18 cellular contexts compared by ENCODE assay signal in the genomic region with DNA sequence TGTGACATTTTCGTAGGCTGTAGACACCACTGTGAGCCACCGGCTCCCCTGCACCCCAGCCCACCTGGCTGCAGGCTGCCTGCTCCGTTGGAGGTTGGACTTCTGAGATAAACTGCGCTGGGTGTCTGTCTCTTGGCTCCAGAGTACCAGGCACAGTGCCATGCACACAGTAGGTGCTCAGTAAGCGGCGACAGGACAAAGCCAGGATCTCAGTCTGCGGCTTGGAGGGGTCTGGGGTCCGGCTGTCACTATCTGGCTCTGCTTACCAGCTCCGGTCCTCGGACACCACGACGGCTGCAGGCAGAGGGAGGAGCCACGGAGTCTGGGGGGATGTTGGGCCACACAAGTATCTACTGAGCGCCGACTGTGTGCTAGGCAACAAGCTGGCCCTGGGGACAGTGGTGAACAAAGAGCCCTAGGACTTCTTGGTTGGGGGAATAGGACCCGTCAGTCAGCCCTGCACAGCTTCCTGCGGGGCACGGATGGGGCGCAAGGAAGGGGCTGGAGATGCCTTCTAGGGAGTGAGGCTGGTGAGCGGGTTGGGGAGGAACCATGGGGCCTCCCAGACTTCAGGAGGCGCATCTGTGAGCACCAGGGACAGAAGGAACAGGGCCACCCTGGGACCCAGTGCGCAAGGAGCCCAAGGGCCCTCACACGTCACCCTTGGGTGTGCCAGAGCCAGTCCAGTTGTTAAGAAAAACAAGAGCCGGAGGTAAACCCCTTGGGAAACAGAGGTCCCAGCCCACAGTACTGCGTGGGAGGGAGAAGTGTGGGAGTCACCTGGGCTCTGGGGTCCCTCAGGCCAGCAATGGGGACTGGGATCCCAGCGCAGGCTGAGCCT. TPM values are rescaled to one million over a fixed set of nuclear protein-coding genes. Genes with fewer than 3 reads are reported as not detected.
DNase-seq lines count a peak whose midpoint lies in the region; ATAC-seq and TF ChIP-seq lines count a peak whose summit lies in the region.
"Had no signal": no experiment of that assay in that cellular context is flagged by ENCODE, and none has a peak within 500 bp of the region (broad histone marks: within the 10 kb centered on the region; RNA-seq: fewer than 3 reads in every experiment).

No MANE protein-coding gene starts in this region.

- no peak overlapping the region for H3K4me3 Mint-ChIP-seq in activated naive CD4-positive, alpha-beta T cell treated with anti-CD3 and anti-CD28 coated beads, Interleukin-2, amount 50 U/mL, for 24 hours
- no peak overlapping the region for H3K4me3 Mint-ChIP-seq in WTC11
- H3K4me3 Mint-ChIP-seq: CD4-positive, CD25-positive, alpha-beta regulatory T cell; IgD-negative memory B cell had no signal

- no peaks in the 10 kb centered on the region for H3K9me3 Mint-ChIP-seq in activated naive CD4-positive, alpha-beta T cell treated with anti-CD3 and anti-CD28 coated beads, Interleukin-2, amount 50 U/mL, for 24 hours
- H3K9me3 Mint-ChIP-seq in activated naive CD4-positive, alpha-beta T cell treated with anti-CD3 and anti-CD28 coated beads, Interleukin-2, amount 50 U/mL, for 72 hours = no peaks in the 10 kb centered on the region
- no peaks in the 10 kb centered on the region for H3K9me3 Mint-ChIP-seq in WTC11
- H3K9me3 Mint-ChIP-seq: CD4-positive, CD25-positive, alpha-beta regulatory T cell had no signal

- no peaks in the 10 kb centered on the region for H3K4me1 Mint-ChIP-seq in activated naive CD4-positive, alpha-beta T cell treated with anti-CD3 and anti-CD28 coated beads, Interleukin-2, amount 50 U/mL, for 24 hours
- H3K4me1 Mint-ChIP-seq in WTC11 = peaks cover 20% of the 10 kb centered on the region
- H3K4me1 Mint-ChIP-seq: CD4-positive, CD25-positive, alpha-beta regulatory T cell; IgD-negative memory B cell had no signal

- no peak for ATAC-seq in activated naive CD4-positive, alpha-beta T cell treated with anti-CD3 and anti-CD28 coated beads, Interleukin-2, amount 50 U/mL, for 72 hours
- no peak for ATAC-seq in WTC11
- ATAC-seq: GM12878 had no signal

- H3K4me1 ChIP-seq in iPS-20b (ENCODE audit: insufficient read depth, low read length) = no peaks in the 10 kb centered on the region
- H3K4me1 ChIP-seq in esophagus squamous epithelium = no peaks in the 10 kb centered on the region

- no peak for TF ChIP-seq CTCF in WTC11 (IDR thresholded peaks at IDR 0.05)
- TF ChIP-seq CTCF in esophagus squamous epithelium (IDR thresholded peaks at IDR 0.05) = no peak

- DNase-seq in activated naive CD4-positive, alpha-beta T cell treated with anti-CD3 and anti-CD28 coated beads, Interleukin-2, amount 50 U/mL, for 72 hours (ENCODE audit: low spot score in 2 of 2) = no peak
- DNase-seq in WTC11 (ENCODE audit: low spot score) = no peak
- no peak for DNase-seq in NCI-H2081 treated with DMSO at 0.1 percent for 48 hours (lab: John Stamatoyannopoulos, UW)
- no peak for DNase-seq in esophagus squamous epithelium (lab: John Stamatoyannopoulos, UW)
- no peak for DNase-seq in COR-L47 (lab: John Stamatoyannopoulos, UW)
- DNase-seq: CD4-positive, CD25-positive, alpha-beta regulatory T cell; GOT3; NCI-H1105; NCI-H2029; NCI-H446 treated with DMSO at 0.1 percent for 48 hours; NCI-H526 treated with DMSO at 0.1 percent for 48 hours; RPMI8226; SHP77 treated with DMSO at 0.1 percent for 48 hours had no signal

- H3K36me3 ChIP-seq in iPS-20b (ENCODE audit: insufficient read depth, low read depth, low read length) (no peaks in the 10 kb centered on the region), esophagus squamous epithelium (no peaks in the 10 kb centered on the region)

- H3K9ac ChIP-seq in iPS-20b (ENCODE audit: low read depth, low read length) = peak overlapping the region; percentile 37; the same call in 1 of the 2 replicates

- H3K27ac ChIP-seq in iPS-20b (ENCODE audit: low read length) (no peak overlapping the region), esophagus squamous epithelium (no peak overlapping the region)
- H3K27ac ChIP-seq: HL-60 had no signal

- no peaks in the 10 kb centered on the region for H3K36me3 Mint-ChIP-seq in activated naive CD4-positive, alpha-beta T cell treated with anti-CD3 and anti-CD28 coated beads, Interleukin-2, amount 50 U/mL, for 24 hours
- no peaks in the 10 kb centered on the region for H3K36me3 Mint-ChIP-seq in activated naive CD4-positive, alpha-beta T cell treated with anti-CD3 and anti-CD28 coated beads, Interleukin-2, amount 50 U/mL, for 72 hours
- no peaks in the 10 kb centered on the region for H3K36me3 Mint-ChIP-seq in WTC11
- H3K36me3 Mint-ChIP-seq: CD4-positive, CD25-positive, alpha-beta regulatory T cell; IgD-negative memory B cell had no signal

- H3K4me3 ChIP-seq in iPS-20b (ENCODE audit: low read length) = no peak overlapping the region
- H3K4me3 ChIP-seq in esophagus squamous epithelium = no peak overlapping the region
- H3K4me3 ChIP-seq: GM12878 had no signal

- POLR2A ChIA-PET in WTC11 (lab: Charles Lee) = no interaction called here

- H3K9me3 ChIP-seq in iPS-20b (ENCODE audit: insufficient read depth, low read depth, low read length) (no peaks in the 10 kb centered on the region), esophagus squamous epithelium (no peaks in the 10 kb centered on the region)

- intact Hi-C loops in esophagus squamous epithelium (cut with DNase I) = no loop called here

- no peak for TF ChIP-seq POLR2A in esophagus squamous epithelium (IDR thresholded peaks at IDR 0.05)

- WGBS in esophagus squamous epithelium, 2 donors = 56 to 62% methylated on average over 15 of the region's 26 CpGs

- CTCF ChIA-PET in WTC11 (lab: Charles Lee) = interaction anchor here (0.5 to 3.9 kb wide), 6 partner anchors 8 to 753 kb away, joined by 3 to 31 read pairs (median 4); no protein-coding TSS in a partner anchor

- peak overlapping the region; percentile 46 for H3K27ac Mint-ChIP-seq in activated naive CD4-positive, alpha-beta T cell treated with anti-CD3 and anti-CD28 coated beads, Interleukin-2, amount 50 U/mL, for 24 hours
- H3K27ac Mint-ChIP-seq in activated naive CD4-positive, alpha-beta T cell treated with anti-CD3 and anti-CD28 coated beads, Interleukin-2, amount 50 U/mL, for 72 hours = no peak overlapping the region
- H3K27ac Mint-ChIP-seq in WTC11 = peak overlapping the region; percentile 53
- H3K27ac Mint-ChIP-seq: CD4-positive, CD25-positive, alpha-beta regulatory T cell; IgD-negative memory B cell had no signal

- H3K27me3 ChIP-seq in iPS-20b (ENCODE audit: insufficient read depth, low read length) = no peaks in the 10 kb centered on the region
- peaks cover 0 to 84% (median 0%) of the 10 kb centered on the region in 4 donors for H3K27me3 ChIP-seq in esophagus squamous epithelium

- peaks cover 3% of the 10 kb centered on the region for H3K27me3 Mint-ChIP-seq in activated naive CD4-positive, alpha-beta T cell treated with anti-CD3 and anti-CD28 coated beads, Interleukin-2, amount 50 U/mL, for 24 hours
- H3K27me3 Mint-ChIP-seq in WTC11 (ENCODE audit: low read depth) = no peaks in the 10 kb centered on the region

TF ChIP-seq in WTC11, 78 proteins besides CTCF, POLR2A, EP300 and RAD21 (continues in another document):
- TF ChIP-seq SP1 (CRISPR knock-in tag; conservative IDR thresholded peaks at IDR 0.05) (no peak), CBFB (CRISPR knock-in tag; IDR thresholded peaks at IDR 0.05; ENCODE audit: low read depth) (no peak), JUN (CRISPR knock-in tag; IDR thresholded peaks at IDR 0.05) (no peak), SMAD3 (CRISPR knock-in tag; IDR thresholded peaks at IDR 0.05; ENCODE audit: borderline replicate concordance) (no peak), ZNF416 (CRISPR knock-in tag; IDR thresholded peaks at IDR 0.05) (no peak), ZNF317 (CRISPR knock-in tag; IDR thresholded peaks at IDR 0.05; ENCODE audit: borderline replicate concordance, low read depth) (no peak), JAZF1 (CRISPR knock-in tag; IDR thresholded peaks at IDR 0.05) (no peak), FOXK1 (CRISPR knock-in tag; IDR thresholded peaks at IDR 0.05) (no peak), NR1H2 (CRISPR knock-in tag; IDR thresholded peaks at IDR 0.05) (no peak), PRRX2 (CRISPR knock-in tag; IDR thresholded peaks at IDR 0.05) (no peak), TP53 (CRISPR knock-in tag; IDR thresholded peaks at IDR 0.05) (no peak), FOXP1 (CRISPR knock-in tag; IDR thresholded peaks at IDR 0.05; ENCODE audit: borderline replicate concordance) (no peak)
- TF ChIP-seq, protein P1, sequence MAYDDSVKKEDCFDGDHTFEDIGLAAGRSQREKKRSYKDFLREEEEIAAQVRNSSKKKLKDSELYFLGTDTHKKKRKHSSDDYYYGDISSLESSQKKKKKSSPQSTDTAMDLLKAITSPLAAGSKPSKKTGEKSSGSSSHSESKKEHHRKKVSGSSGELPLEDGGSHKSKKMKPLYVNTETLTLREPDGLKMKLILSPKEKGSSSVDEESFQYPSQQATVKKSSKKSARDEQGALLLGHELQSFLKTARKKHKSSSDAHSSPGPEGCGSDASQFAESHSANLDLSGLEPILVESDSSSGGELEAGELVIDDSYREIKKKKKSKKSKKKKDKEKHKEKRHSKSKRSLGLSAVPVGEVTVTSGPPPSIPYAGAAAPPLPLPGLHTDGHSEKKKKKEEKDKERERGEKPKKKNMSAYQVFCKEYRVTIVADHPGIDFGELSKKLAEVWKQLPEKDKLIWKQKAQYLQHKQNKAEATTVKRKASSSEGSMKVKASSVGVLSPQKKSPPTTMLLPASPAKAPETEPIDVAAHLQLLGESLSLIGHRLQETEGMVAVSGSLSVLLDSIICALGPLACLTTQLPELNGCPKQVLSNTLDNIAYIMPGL (CRISPR knock-in tag; IDR thresholded peaks at IDR 0.05) = no peak
- TF ChIP-seq, protein P2, sequence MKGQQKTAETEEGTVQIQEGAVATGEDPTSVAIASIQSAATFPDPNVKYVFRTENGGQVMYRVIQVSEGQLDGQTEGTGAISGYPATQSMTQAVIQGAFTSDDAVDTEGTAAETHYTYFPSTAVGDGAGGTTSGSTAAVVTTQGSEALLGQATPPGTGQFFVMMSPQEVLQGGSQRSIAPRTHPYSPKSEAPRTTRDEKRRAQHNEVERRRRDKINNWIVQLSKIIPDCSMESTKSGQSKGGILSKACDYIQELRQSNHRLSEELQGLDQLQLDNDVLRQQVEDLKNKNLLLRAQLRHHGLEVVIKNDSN (CRISPR knock-in tag; IDR thresholded peaks at IDR 0.05) = no peak

RNA-seq across cellular contexts. Expression of a gene that starts 17.3 kb away (rescaled TPM):
- total RNA-seq in activated naive CD4-positive, alpha-beta T cell treated with anti-CD3 and anti-CD28 coated beads, Interleukin-2, amount 50 U/mL, for 72 hours = under 1 TPM in 1 of 2 donors, not detected in 1; 0.37 TPM
- 37.9 to 41.2 TPM (median 39.0 TPM) in 3 replicates for total RNA-seq in WTC11 (2021)
- total RNA-seq in esophagus squamous epithelium = under 1 TPM in 3 of 4 donors, not detected in 1; 0.29 to 0.76 (median 0.45) TPM
- total RNA-seq: CD4-positive, CD25-positive, alpha-beta regulatory T cell; GM12878 had no signal

Comparison
In these comparisons a context has a peak if more than half of its experiments do, and no peak if none do; other contexts are left out.
1. H3K27ac Mint-ChIP-seq: peak in activated naive CD4-positive, alpha-beta T cell treated with anti-CD3 and anti-CD28 coated beads, Interleukin-2, amount 50 U/mL, for 24 hours (single experiment) and WTC11 (single experiment); none in activated naive CD4-positive, alpha-beta T cell treated with anti-CD3 and anti-CD28 coated beads, Interleukin-2, amount 50 U/mL, for 72 hours (0 of 2).
2. RNA of a gene that starts 17.3 kb away (total RNA-seq): 37.9 to 41.2 TPM in WTC11; 0.29 to 0.76 TPM in esophagus squamous epithelium and 0.37 TPM in activated naive CD4-positive, alpha-beta T cell treated with anti-CD3 and anti-CD28 coated beads, Interleukin-2, amount 50 U/mL, for 72 hours; every median in the first group is over 10 times any median in the second.